In genomic region chr11:59178401-59178800, GRCh38 we compare ENCODE assay signal across 23 cellular contexts. TPM values are rescaled to one million over a fixed set of nuclear protein-coding genes. Genes with fewer than 3 reads are reported as not detected.
"Had no signal": no experiment of that assay in that cellular context is flagged by ENCODE, and none has a peak within 500 bp of the region (broad histone marks: within the 10 kb centered on the region; RNA-seq: fewer than 3 reads in every experiment).

No MANE protein-coding gene starts in this region.

- H3K27ac ChIP-seq: heart right ventricle, ovary, psoas muscle, SJCRH30, testis, WERI-Rb-1 had no signal

- DNase-seq: activated CD4-positive, alpha-beta T cell treated with anti-CD3 and anti-CD28 coated beads for 1 hour; activated CD4-positive, alpha-beta T cell treated with anti-CD3 and anti-CD28 coated beads, Interleukin-2, amount 50 U/mL, for 1 hour; activated CD8-positive, alpha-beta T cell treated with anti-CD3 and anti-CD28 coated beads, Interleukin-2, amount 10 ng/mL, durations not matched to agents 7 days and 5 days; activated gamma-delta T cell treated with Interleukin-2 at 50 U/mL for 16 hours; aorta; central memory CD4-positive, alpha-beta T cell; endodermal cell; heart right ventricle; ovary; psoas muscle; right cardiac atrium; SJCRH30; stimulated activated CD4-positive, alpha-beta T cell treated with anti-CD3 and anti-CD28 coated beads, Interleukin-12 subunit alpha, Interleukin-12 subunit beta, amount 100 ng/mL, for 4 hours; stimulated activated CD4-positive, alpha-beta T cell treated with anti-CD3 and anti-CD28 coated beads, Interleukin-1b, Interleukin-23, amount 100 ng/mL, for 48 hours; stimulated activated naive CD8-positive, alpha-beta T cell treated with anti-CD3 and anti-CD28 coated beads, Interleukin-15, amount 100 ng/mL, for 72 hours; T-cell; testis; upper lobe of left lung; WERI-Rb-1 had no signal

- H3K27me3 Mint-ChIP-seq: activated naive CD4-positive, alpha-beta T cell treated with anti-CD3 and anti-CD28 coated beads, Interleukin-2, amount 50 U/mL, for 24 hours; memory B cell; T-cell had no signal

- H3K4me3 ChIP-seq: heart right ventricle, ovary, psoas muscle, SJCRH30, testis, upper lobe of left lung had no signal

- H3K27me3 ChIP-seq: ovary, SJCRH30, testis, upper lobe of left lung had no signal

- H3K4me3 Mint-ChIP-seq: activated CD8-positive, alpha-beta T cell treated with anti-CD3 and anti-CD28 coated beads, Interleukin-2, amount 10 ng/mL, durations not matched to agents 7 days and 5 days; activated naive CD4-positive, alpha-beta T cell treated with anti-CD3 and anti-CD28 coated beads, Interleukin-2, amount 50 U/mL, for 24 hours; endodermal cell; memory B cell; stimulated activated naive CD8-positive, alpha-beta T cell treated with anti-CD3 and anti-CD28 coated beads, Interleukin-15, amount 100 ng/mL, for 72 hours; T-cell had no signal

- H3K9me3 ChIP-seq: ovary, psoas muscle, testis, upper lobe of left lung had no signal

- H3K27ac Mint-ChIP-seq: activated CD8-positive, alpha-beta T cell treated with anti-CD3 and anti-CD28 coated beads, Interleukin-2, amount 10 ng/mL, durations not matched to agents 7 days and 5 days; activated naive CD4-positive, alpha-beta T cell treated with anti-CD3 and anti-CD28 coated beads, Interleukin-2, amount 50 U/mL, for 24 hours; endodermal cell; memory B cell; stimulated activated naive CD8-positive, alpha-beta T cell treated with anti-CD3 and anti-CD28 coated beads, Interleukin-15, amount 100 ng/mL, for 72 hours; T-cell had no signal

- H3K36me3 ChIP-seq: ovary, WERI-Rb-1 had no signal

- H3K4me1 ChIP-seq: psoas muscle had no signal

- H3K9me3 Mint-ChIP-seq: activated naive CD4-positive, alpha-beta T cell treated with anti-CD3 and anti-CD28 coated beads, Interleukin-2, amount 50 U/mL, for 24 hours; endodermal cell had no signal

- ATAC-seq: activated CD8-positive, alpha-beta T cell treated with anti-CD3 and anti-CD28 coated beads, Interleukin-2, amount 10 ng/mL, durations not matched to agents 7 days and 5 days; heart right ventricle; psoas muscle; right cardiac atrium; stimulated activated naive CD8-positive, alpha-beta T cell treated with anti-CD3 and anti-CD28 coated beads, Interleukin-15, amount 100 ng/mL, for 72 hours; T-cell had no signal

- H3K36me3 Mint-ChIP-seq: activated naive CD4-positive, alpha-beta T cell treated with anti-CD3 and anti-CD28 coated beads, Interleukin-2, amount 50 U/mL, for 24 hours had no signal

RNA-seq across cellular contexts. Expression of gene MPEG1, which starts 34.3 kb away (rescaled TPM):
- total RNA-seq: activated CD8-positive, alpha-beta T cell treated with anti-CD3 and anti-CD28 coated beads, Interleukin-2, amount 10 ng/mL, durations not matched to agents 7 days and 5 days; endodermal cell; fibroblast of villous mesenchyme; myocyte; SJCRH30 had no signal
